In the genomic region with DNA sequence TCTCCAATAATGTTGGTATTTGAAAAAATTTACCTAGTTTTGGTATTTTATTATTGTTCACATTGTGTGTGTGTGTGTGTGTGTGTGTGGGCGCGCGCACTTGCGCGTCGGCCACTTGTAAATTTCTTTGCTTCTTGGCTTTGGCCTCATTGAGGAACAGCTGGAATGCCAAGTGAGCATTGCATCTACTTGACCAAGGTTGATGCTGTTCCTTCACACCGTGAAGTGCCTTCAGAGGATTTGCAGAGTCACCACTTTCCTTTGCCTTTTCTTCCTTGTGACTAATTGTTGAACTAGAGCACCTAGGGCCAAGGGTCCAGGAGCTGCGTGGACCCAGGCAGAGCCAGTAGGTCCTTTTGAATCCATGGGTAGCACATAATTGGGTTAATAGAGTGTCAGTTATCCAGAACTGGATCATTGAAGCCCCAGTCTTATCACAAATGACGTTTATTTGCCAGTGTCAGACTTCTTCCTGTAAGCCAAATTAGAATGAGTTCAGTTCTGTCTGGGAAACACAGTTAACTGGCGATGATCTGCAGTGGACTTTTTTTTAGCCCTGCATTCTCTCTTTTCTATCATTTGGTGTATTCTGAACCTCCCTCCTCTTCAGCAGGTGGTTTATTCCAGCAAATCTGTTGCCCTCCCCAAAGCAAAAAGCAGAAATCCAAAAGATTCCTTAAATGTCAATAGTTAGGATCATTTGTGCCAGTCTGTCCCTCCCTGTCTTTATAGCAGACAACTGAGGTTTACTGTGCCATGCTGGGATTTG, we compare ENCODE assay signal across 15 cellular contexts. TPM values are rescaled to one million over a fixed set of nuclear protein-coding genes. Genes with fewer than 3 reads are reported as not detected.
DNase-seq lines count a peak whose midpoint lies in the region; ATAC-seq and TF ChIP-seq lines count a peak whose summit lies in the region.
"Had no signal": no experiment of that assay in that cellular context is flagged by ENCODE, and none has a peak within 500 bp of the region (broad histone marks: within the 10 kb centered on the region; RNA-seq: fewer than 3 reads in every experiment).

No MANE protein-coding gene starts in this region.

- H3K4me2 ChIP-seq in BLaER1 = peak overlapping the region; percentile 80

- H3K36me3 ChIP-seq in BLaER1 = peaks cover 60% of the 10 kb centered on the region

- H3K27ac ChIP-seq in BLaER1 = peak overlapping the region; percentile 94
- H3K27ac ChIP-seq: thoracic aorta had no signal

- intact Hi-C loops in Calu3 (cut with micrococcal nuclease; ENCODE audit: unreplicated experiment) = no loop called here

- DNase-seq in Calu3 (no peak), pons (ENCODE audit: low spot score) (no peak), HPDE6-E6E7 (ENCODE audit: extremely low spot score) (no peak)
- DNase-seq in central memory CD8-positive, alpha-beta T cell (ENCODE audit: low spot score in 2 of 2) = no peak
- no peak for DNase-seq in natural killer cell treated with Interleukin-12 subunit alpha and Interleukin-12 subunit beta and Interleukin-15 and Interleukin-18, amount 100 ng/mL, for 72 hours (ENCODE audit: low spot score)
- DNase-seq: activated CD4-positive, alpha-beta T cell treated with anti-CD3 and anti-CD28 coated beads for 1 hour; caudate nucleus; EL; HFFc6; NCI-H187 treated with DMSO at 0.1 percent for 48 hours; NCI-H524 treated with DMSO at 0.1 percent for 48 hours had no signal

- peaks cover 68% of the 10 kb centered on the region for H4K20me1 ChIP-seq in BLaER1

- no peak overlapping the region for H3K27ac Mint-ChIP-seq in Calu3 (ENCODE audit: unreplicated experiment)
- H3K27ac Mint-ChIP-seq in central memory CD8-positive, alpha-beta T cell (ENCODE audit: low read depth) = peak overlapping the region; percentile 94
- peak overlapping the region; percentile 66 to 74 for H3K27ac Mint-ChIP-seq in natural killer cell treated with Interleukin-12 subunit alpha and Interleukin-12 subunit beta and Interleukin-15 and Interleukin-18, amount 100 ng/mL, for 72 hours
- H3K27ac Mint-ChIP-seq: HFFc6 had no signal

- BruUV-seq in Calu3 (replicated peaks; lab: Mats Ljungman, UMichigan) = TSS peak; percentile 24

- H3K4me1 ChIP-seq in BLaER1 = peaks cover 66% of the 10 kb centered on the region

- H3K27me3 Mint-ChIP-seq in Calu3 (ENCODE audit: unreplicated experiment) = peaks cover 5% of the 10 kb centered on the region
- H3K27me3 Mint-ChIP-seq in central memory CD8-positive, alpha-beta T cell = no peaks in the 10 kb centered on the region
- H3K27me3 Mint-ChIP-seq in natural killer cell treated with Interleukin-12 subunit alpha and Interleukin-12 subunit beta and Interleukin-15 and Interleukin-18, amount 100 ng/mL, for 72 hours = no peaks in the 10 kb centered on the region

- H3K27me3 ChIP-seq in BLaER1 = no peaks in the 10 kb centered on the region

- TF ChIP-seq CTCF in Calu3 (IDR thresholded peaks at IDR 0.05; ENCODE audit: unreplicated experiment) = no peak

- H3K4me3 ChIP-seq in BLaER1 = peak overlapping the region; percentile 97
- H3K4me3 ChIP-seq: thoracic aorta had no signal

- peaks cover 32% of the 10 kb centered on the region for H3K36me3 Mint-ChIP-seq in Calu3 (ENCODE audit: insufficient read depth, unreplicated experiment)
- peaks cover 64% of the 10 kb centered on the region for H3K36me3 Mint-ChIP-seq in central memory CD8-positive, alpha-beta T cell (ENCODE audit: insufficient read depth)
- peaks cover 23% of the 10 kb centered on the region for H3K36me3 Mint-ChIP-seq in natural killer cell treated with Interleukin-12 subunit alpha and Interleukin-12 subunit beta and Interleukin-15 and Interleukin-18, amount 100 ng/mL, for 72 hours

- H3K9me3 Mint-ChIP-seq in Calu3 (ENCODE audit: low read depth, unreplicated experiment) = no peaks in the 10 kb centered on the region
- no peaks in the 10 kb centered on the region for H3K9me3 Mint-ChIP-seq in central memory CD8-positive, alpha-beta T cell
- H3K9me3 Mint-ChIP-seq in natural killer cell treated with Interleukin-12 subunit alpha and Interleukin-12 subunit beta and Interleukin-15 and Interleukin-18, amount 100 ng/mL, for 72 hours = no peaks in the 10 kb centered on the region
- H3K9me3 Mint-ChIP-seq: HFFc6 had no signal

- H3K9ac ChIP-seq in BLaER1 = peak overlapping the region; percentile 96

- CTCF ChIA-PET in Calu3 (lab: Charles Lee) = interaction anchor here (1.0 to 1.3 kb wide), 2 partner anchors 49 to 57 kb away, joined by 3 to 4 read pairs; no protein-coding TSS in a partner anchor

- H3K4me1 Mint-ChIP-seq in Calu3 (ENCODE audit: low read depth, unreplicated experiment) = peaks cover 7% of the 10 kb centered on the region
- H3K4me1 Mint-ChIP-seq in central memory CD8-positive, alpha-beta T cell = peaks cover 69% of the 10 kb centered on the region
- peaks cover 34 to 49% of the 10 kb centered on the region in 2 donors for H3K4me1 Mint-ChIP-seq in natural killer cell treated with Interleukin-12 subunit alpha and Interleukin-12 subunit beta and Interleukin-15 and Interleukin-18, amount 100 ng/mL, for 72 hours (ENCODE audit: low read depth in 2 of 2)

- ATAC-seq in central memory CD8-positive, alpha-beta T cell (replicated peaks; ENCODE audit: extremely low read depth, poor library complexity, severe bottlenecking) = no peak
- ATAC-seq in natural killer cell treated with Interleukin-12 subunit alpha and Interleukin-12 subunit beta and Interleukin-15 and Interleukin-18, amount 100 ng/mL, for 72 hours = no peak
- no peak for ATAC-seq in HG03045 (IDR thresholded peaks at IDR 0.05; ENCODE audit: unreplicated experiment)
- ATAC-seq: Panc1 had no signal

- peak overlapping the region; percentile 20 for H3K4me3 Mint-ChIP-seq in Calu3 (ENCODE audit: low read depth, unreplicated experiment)
- H3K4me3 Mint-ChIP-seq in central memory CD8-positive, alpha-beta T cell = peak overlapping the region; percentile 89
- H3K4me3 Mint-ChIP-seq in natural killer cell treated with Interleukin-12 subunit alpha and Interleukin-12 subunit beta and Interleukin-15 and Interleukin-18, amount 100 ng/mL, for 72 hours = peak overlapping the region; percentile 89
- H3K4me3 Mint-ChIP-seq: HFFc6 had no signal

- no peaks in the 10 kb centered on the region for H3K9me3 ChIP-seq in BLaER1
- H3K9me3 ChIP-seq: thoracic aorta had no signal

RNA-seq across cellular contexts. Expression of gene PPP2R5C, which starts 2.6 kb away (rescaled TPM):
- total RNA-seq in Calu3 (2022) = 108 and 120 TPM in 2 replicates
- 100 to 1,000 TPM; 149 to 210 TPM for total RNA-seq in natural killer cell treated with Interleukin-12 subunit alpha and Interleukin-12 subunit beta and Interleukin-15 and Interleukin-18, amount 100 ng/mL, for 72 hours

Comparison
In these comparisons a context has a peak if more than half of its experiments do, and no peak if none do; other contexts are left out.
1. H3K4me3 Mint-ChIP-seq: peak in every context shown above with its lines; median percentile 89 in central memory CD8-positive, alpha-beta T cell; 89 in natural killer cell treated with Interleukin-12 subunit alpha and Interleukin-12 subunit beta and Interleukin-15 and Interleukin-18, amount 100 ng/mL, for 72 hours; 20 in Calu3.